Comparison of ENCODE assay signal across 1 cellular context in genomic region chr7:107233174-107233573, GRCh38.
TF ChIP-seq lines count a peak whose summit lies in the region.

No MANE protein-coding gene starts in this region.

TF ChIP-seq in GM12878, 131 proteins besides CTCF, POLR2A, EP300 and RAD21 (continued from another document):
- TF ChIP-seq ZNF592 (IDR thresholded peaks at IDR 0.05), result no peak
- TF ChIP-seq DPF2 (IDR thresholded peaks at IDR 0.05), result 0 out of 2 replicates have a peak, but pooled peaks have one; percentile 39
- TF ChIP-seq SMC3 (IDR thresholded peaks at IDR 0.05; ENCODE audit: borderline replicate concordance, low read length), result no peak
- peak; percentile 64; the same call in 1 of the 2 replicates for TF ChIP-seq IKZF1 (conservative IDR thresholded peaks at IDR 0.05)
- TF ChIP-seq NKRF (conservative IDR thresholded peaks at IDR 0.05), result no peak
- no peak for TF ChIP-seq NRF1 (conservative IDR thresholded peaks at IDR 0.05; ENCODE audit: low read depth, low read length)
- TF ChIP-seq KLF5 (IDR thresholded peaks at IDR 0.05; ENCODE audit: partially characterized antibody), result no peak
- TF ChIP-seq IKZF2 (IDR thresholded peaks at IDR 0.05), result peak; percentile 27 to 58; a peak in 2 of 4 replicates
- no peak for TF ChIP-seq HSF1 (IDR thresholded peaks at IDR 0.05; ENCODE audit: low read depth, low read length)
- TF ChIP-seq USF2 (IDR thresholded peaks at IDR 0.05; ENCODE audit: borderline replicate concordance, low read depth, low read length), result no peak
- TF ChIP-seq BMI1 (IDR thresholded peaks at IDR 0.05; ENCODE audit: borderline replicate concordance), result no peak
- no peak for TF ChIP-seq LARP7 (IDR thresholded peaks at IDR 0.05)
- TF ChIP-seq TARDBP (IDR thresholded peaks at IDR 0.05; ENCODE audit: borderline replicate concordance), result no peak
- TF ChIP-seq MTA2 (IDR thresholded peaks at IDR 0.05; ENCODE audit: low read depth), result peak; percentile 57; the same call in 1 of the 2 replicates
- TF ChIP-seq ASH2L (IDR thresholded peaks at IDR 0.05; ENCODE audit: borderline replicate concordance, low read depth), result no peak
- TF ChIP-seq PRDM15 (CRISPR knock-in tag; IDR thresholded peaks at IDR 0.05), result no peak
- no peak for TF ChIP-seq HDGF (IDR thresholded peaks at IDR 0.05)
- TF ChIP-seq GATAD2B (conservative IDR thresholded peaks at IDR 0.05; ENCODE audit: low read depth), result no peak
